19 cellular contexts compared by ENCODE assay signal in the genomic region with DNA sequence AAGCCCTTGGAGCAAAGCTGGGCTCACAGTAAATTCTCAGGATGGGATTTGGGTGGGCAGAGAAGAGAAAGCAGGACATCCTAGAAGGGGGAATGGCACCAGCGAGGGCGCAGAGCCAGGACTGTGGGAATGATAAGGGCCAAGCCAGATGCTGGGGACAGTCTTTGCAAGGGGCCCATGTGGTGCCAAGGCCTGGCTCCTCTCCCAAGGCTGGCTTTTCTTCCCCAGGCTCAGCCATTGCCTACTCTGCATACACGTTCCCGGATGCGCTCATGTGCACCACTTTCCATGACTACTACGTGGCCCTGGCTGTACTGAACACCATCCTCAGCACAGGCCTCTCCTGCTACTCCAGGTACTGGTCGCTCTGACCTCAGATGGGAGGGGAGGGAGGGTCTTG.
"Had no signal": no experiment of that assay in that cellular context is flagged by ENCODE, and none has a peak within 500 bp of the region (broad histone marks: within the 10 kb centered on the region; RNA-seq: fewer than 3 reads in every experiment).

No MANE protein-coding gene starts in this region.

- H3K9me3 ChIP-seq: esophagus muscularis mucosa, gastroesophageal sphincter, left lung, ovary, right lobe of liver, testis, transverse colon had no signal

- H3K27ac ChIP-seq: esophagus muscularis mucosa, gastroesophageal sphincter, left lung, neural progenitor cell, ovary, right lobe of liver, testis, transverse colon had no signal

- H3K4me3 ChIP-seq: esophagus muscularis mucosa, gastroesophageal sphincter, left lung, lung, neural progenitor cell, ovary, right lobe of liver, testis, transverse colon had no signal

- DNase-seq: effector memory CD4-positive, alpha-beta T cell; glutamatergic neuron; islet precursor cell; left lung; mesenchymal stem cell; midbrain; nucleus accumbens; ovary; right lobe of liver; stimulated activated CD4-positive, alpha-beta T cell treated with anti-CD3 and anti-CD28 coated beads, Interleukin-4, amount 100 ng/mL, for 24 hours; stimulated activated naive CD8-positive, alpha-beta T cell treated with anti-CD3 and anti-CD28 coated beads, Interleukin-15, amount 100 ng/mL, for 72 hours; testis; transverse colon had no signal

- H3K4me2 ChIP-seq: neural progenitor cell had no signal

- ATAC-seq: gastroesophageal sphincter; left lung; natural killer cell treated with Interleukin-12 subunit alpha and Interleukin-12 subunit beta and Interleukin-15 and Interleukin-18, amount 100 ng/mL, for 72 hours; right lobe of liver; stimulated activated memory B cell treated with anti-CD40 and anti-IgM and Interleukin-4, amounts not matched to agents 10 μg/mL and 1 μg/mL and 100 μg/mL, for 72 hours; stimulated activated naive CD8-positive, alpha-beta T cell treated with anti-CD3 and anti-CD28 coated beads, Interleukin-15, amount 100 ng/mL, for 72 hours had no signal

- H2AFZ ChIP-seq: neural progenitor cell had no signal

- H3K9ac ChIP-seq: neural progenitor cell had no signal

- H3K27me3 ChIP-seq: esophagus muscularis mucosa, left lung, neural progenitor cell, ovary, testis, transverse colon had no signal

- H3K36me3 ChIP-seq: esophagus muscularis mucosa, gastroesophageal sphincter, left lung, neural progenitor cell, ovary, right lobe of liver, transverse colon had no signal
